ENCODE assay signal across 16 cellular contexts in genomic region chr7:111388912-111389311, GRCh38.
DNase-seq lines count a peak whose midpoint lies in the region; ATAC-seq, FAIRE-seq and TF ChIP-seq lines count a peak whose summit lies in the region.
"Had no signal": no experiment of that assay in that cellular context is flagged by ENCODE, and none has a peak within 500 bp of the region (broad histone marks: within the 10 kb centered on the region; RNA-seq: fewer than 3 reads in every experiment).

No MANE protein-coding gene starts in this region.

- H3K4me1 Mint-ChIP-seq in activated CD8-positive, alpha-beta T cell treated with anti-CD3 and anti-CD28 coated beads for 36 hours (ENCODE audit: low read depth): no peaks in the 10 kb centered on the region

- intact Hi-C loops in activated CD8-positive, alpha-beta T cell treated with anti-CD3 and anti-CD28 coated beads for 36 hours (cut with micrococcal nuclease): no loop called here
- intact Hi-C loops in pancreas (cut with DNase I): no loop called here

- no peak overlapping the region for H3K27ac ChIP-seq in pancreas
- H3K27ac ChIP-seq: cardiac muscle cell, right atrium auricular region had no signal

- H3K4me3 Mint-ChIP-seq in activated CD8-positive, alpha-beta T cell treated with anti-CD3 and anti-CD28 coated beads for 36 hours: no peak overlapping the region

- TF ChIP-seq CTCF in activated CD8-positive, alpha-beta T cell treated with anti-CD3 and anti-CD28 coated beads for 36 hours (IDR thresholded peaks at IDR 0.05): no peak
- no peak for TF ChIP-seq CTCF in pancreas (IDR thresholded peaks at IDR 0.05)
- no peak for TF ChIP-seq CTCF in BE2C (IDR thresholded peaks at IDR 0.05; ENCODE audit: low read depth, low read length)

- DNase-seq in RPMI8226: peak; percentile 28
- DNase-seq in activated CD4-positive, alpha-beta T cell treated with anti-CD3 and anti-CD28 coated beads for 48 hours: no peak
- DNase-seq in activated CD8-positive, alpha-beta T cell treated with anti-CD3 and anti-CD28 coated beads for 36 hours: no peak
- DNase-seq in pancreas: no peak
- no peak for DNase-seq in BE2C
- DNase-seq: activated naive CD4-positive, alpha-beta T cell; DMS79; NCI-H1694; SIG-M5; stimulated activated CD4-positive, alpha-beta T cell treated with anti-CD3 and anti-CD28 coated beads, Interleukin-4, amount 100 ng/mL, for 4 hours had no signal

- no peak for FAIRE-seq in pancreas (lab: Jason Lieb, UNC)
- FAIRE-seq: GM18507 had no signal

- WGBS in pancreas, 2 donors: 94 to 98% methylated on average over 2 of the region's 2 CpGs

- H3K27me3 Mint-ChIP-seq in activated CD8-positive, alpha-beta T cell treated with anti-CD3 and anti-CD28 coated beads for 36 hours: no peaks in the 10 kb centered on the region

- peak; percentile 45 for ATAC-seq in GM18520 (IDR thresholded peaks at IDR 0.05; ENCODE audit: unreplicated experiment)
- peak; percentile 81 for ATAC-seq in GM21447 (IDR thresholded peaks at IDR 0.05; ENCODE audit: unreplicated experiment)
- peak; percentile 83 for ATAC-seq in HG03039 (IDR thresholded peaks at IDR 0.05; ENCODE audit: unreplicated experiment)
- ATAC-seq in activated CD8-positive, alpha-beta T cell treated with anti-CD3 and anti-CD28 coated beads for 36 hours: no peak
- ATAC-seq in pancreas: no peak

- peaks cover 4% of the 10 kb centered on the region for H3K9me3 Mint-ChIP-seq in activated CD8-positive, alpha-beta T cell treated with anti-CD3 and anti-CD28 coated beads for 36 hours

- H3K27me3 ChIP-seq in pancreas (no peaks in the 10 kb centered on the region), BE2C (no peaks in the 10 kb centered on the region)
- H3K27me3 ChIP-seq: cardiac muscle cell, right atrium auricular region had no signal

- H3K36me3 Mint-ChIP-seq in activated CD8-positive, alpha-beta T cell treated with anti-CD3 and anti-CD28 coated beads for 36 hours (ENCODE audit: low read depth): peaks cover 9% of the 10 kb centered on the region

- H3K4me3 ChIP-seq in pancreas: no peak overlapping the region
- no peak overlapping the region for H3K4me3 ChIP-seq in BE2C (ENCODE audit: low read depth, low read length)
- H3K4me3 ChIP-seq: cardiac muscle cell, right atrium auricular region had no signal

- CTCF ChIA-PET in activated CD8-positive, alpha-beta T cell treated with anti-CD3 and anti-CD28 coated beads for 36 hours (lab: Charles Lee): interaction anchor here (0.6 kb wide), 1 partner anchor 243 kb away, joined by 3 read pairs; no protein-coding TSS in a partner anchor

- POLR2A ChIA-PET in activated CD8-positive, alpha-beta T cell treated with anti-CD3 and anti-CD28 coated beads for 36 hours (lab: Charles Lee): no interaction called here

- H3K27ac Mint-ChIP-seq in activated CD8-positive, alpha-beta T cell treated with anti-CD3 and anti-CD28 coated beads for 36 hours: no peak overlapping the region

- H3K4me1 ChIP-seq in pancreas (no peaks in the 10 kb centered on the region), BE2C (no peaks in the 10 kb centered on the region; the same call in none of the 2 replicates)

- H3K9me3 ChIP-seq in pancreas: no peaks in the 10 kb centered on the region
- no peaks in the 10 kb centered on the region for H3K9me3 ChIP-seq in BE2C
- H3K9me3 ChIP-seq: right atrium auricular region had no signal

- H3K36me3 ChIP-seq in pancreas: no peaks in the 10 kb centered on the region
- no peaks in the 10 kb centered on the region for H3K36me3 ChIP-seq in BE2C
- H3K36me3 ChIP-seq: cardiac muscle cell, right atrium auricular region had no signal

Comparison
In these comparisons a context has a peak if more than half of its experiments do, and no peak if none do; other contexts are left out.
1. ATAC-seq: peak in GM18520 (single experiment), GM21447 (single experiment) and HG03039 (single experiment); none in activated CD8-positive, alpha-beta T cell treated with anti-CD3 and anti-CD28 coated beads for 36 hours (single experiment) and pancreas (0 of 4).